16 cellular contexts compared by ENCODE assay signal in genomic region chr2:127149384-127149783, GRCh38. TPM values are rescaled to one million over a fixed set of nuclear protein-coding genes. Genes with fewer than 3 reads are reported as not detected.
DNase-seq lines count a peak whose midpoint lies in the region; ATAC-seq, FAIRE-seq and TF ChIP-seq lines count a peak whose summit lies in the region.
"Had no signal": no experiment of that assay in that cellular context is flagged by ENCODE, and none has a peak within 500 bp of the region (broad histone marks: within the 10 kb centered on the region; RNA-seq: fewer than 3 reads in every experiment).

No MANE protein-coding gene starts in this region.

- H3K4me3 ChIP-seq in bronchial epithelial cell (ENCODE audit: low read depth, low read length) (no peak overlapping the region), small intestine (ENCODE audit: low read depth in 1 of 2, low read length in 2 of 2) (no peak overlapping the region)
- H3K4me3 ChIP-seq: skin epidermis, upper lobe of right lung had no signal

- no peak overlapping the region for H3K27ac Mint-ChIP-seq in immature natural killer cell
- H3K27ac Mint-ChIP-seq: naive thymus-derived CD8-positive, alpha-beta T cell had no signal

- H3K27me3 ChIP-seq in bronchial epithelial cell (ENCODE audit: control insufficient read depth, insufficient read depth, low read length) = no peaks in the 10 kb centered on the region
- H3K27me3 ChIP-seq in small intestine (ENCODE audit: control insufficient read depth in 2 of 2, insufficient read depth in 2 of 2, low read length in 2 of 2) = no peaks in the 10 kb centered on the region
- H3K27me3 ChIP-seq: upper lobe of right lung had no signal

- no peaks in the 10 kb centered on the region for H3K4me1 Mint-ChIP-seq in immature natural killer cell

- H3K9me3 Mint-ChIP-seq in immature natural killer cell = peaks cover 0 to 3% (median 0%) of the 10 kb centered on the region in 6 donors

- ATAC-seq in HG03135 (IDR thresholded peaks at IDR 0.05; ENCODE audit: unreplicated experiment) = no peak
- ATAC-seq: naive thymus-derived CD8-positive, alpha-beta T cell; Right ventricle myocardium inferior; upper lobe of right lung had no signal

- 84 to 91% (median 91%) methylated on average over 4 of the region's 4 CpGs for WGBS in small intestine, 3 donors

- H3K36me3 ChIP-seq in bronchial epithelial cell (ENCODE audit: control insufficient read depth, insufficient read depth, low read length) = no peaks in the 10 kb centered on the region
- no peaks in the 10 kb centered on the region for H3K36me3 ChIP-seq in small intestine (ENCODE audit: control insufficient read depth in 2 of 2, insufficient read depth in 2 of 2, low read length in 2 of 2)
- H3K36me3 ChIP-seq: upper lobe of right lung had no signal

- no peaks in the 10 kb centered on the region for H3K4me1 ChIP-seq in small intestine (ENCODE audit: control insufficient read depth in 2 of 2, insufficient read depth in 1 of 2, low read depth in 1 of 2, low read length in 1 of 2)
- H3K4me1 ChIP-seq: upper lobe of right lung had no signal

- FAIRE-seq in bronchial epithelial cell (lab: Jason Lieb, UNC) (no peak), small intestine (lab: Jason Lieb, UNC) (no peak)

- H3K27ac ChIP-seq in small intestine (ENCODE audit: low read depth in 1 of 2, low read length in 1 of 2) = no peak overlapping the region
- H3K27ac ChIP-seq: C4-2B, upper lobe of right lung had no signal

- no peak overlapping the region for H3K4me3 Mint-ChIP-seq in immature natural killer cell
- H3K4me3 Mint-ChIP-seq: naive thymus-derived CD8-positive, alpha-beta T cell had no signal

- H3K36me3 Mint-ChIP-seq in immature natural killer cell = no peaks in the 10 kb centered on the region

- DNase-seq in AG08395 (ENCODE audit: low spot score) = peak; percentile 74
- peak; percentile 94 for DNase-seq in HS-5 (ENCODE audit: low read depth)
- peak; percentile 88 for DNase-seq in bronchial epithelial cell (ENCODE audit: low read depth)
- DNase-seq in kidney tubule cell (ENCODE audit: low spot score) = peak; percentile 55
- no peak for DNase-seq in immature natural killer cell
- DNase-seq in small intestine = no peak
- DNase-seq in activated gamma-delta T cell treated with Interleukin-2 at 50 U/mL for 16 hours = no peak
- DNase-seq: aorta; naive thymus-derived CD8-positive, alpha-beta T cell; NCI-H1092; NCI-H510A; upper lobe of right lung had no signal

- TF ChIP-seq CTCF in bronchial epithelial cell (IDR thresholded peaks at IDR 0.05; ENCODE audit: insufficient read depth, low read length, severe bottlenecking) = no peak

- H3K27me3 Mint-ChIP-seq in immature natural killer cell (ENCODE audit: low read depth in 3 of 3) = peaks cover 0 to 4% (median 0%) of the 10 kb centered on the region in 3 donors
- H3K27me3 Mint-ChIP-seq: naive thymus-derived CD8-positive, alpha-beta T cell had no signal

- H3K9me3 ChIP-seq in small intestine (ENCODE audit: control insufficient read depth, low read depth) = no peaks in the 10 kb centered on the region
- H3K9me3 ChIP-seq: upper lobe of right lung had no signal

RNA-seq across cellular contexts. Expression of gene BIN1, which starts 42.4 kb away (rescaled TPM):
- 11.8 and 13.8 TPM in 2 replicates for total RNA-seq in bronchial epithelial cell
- polyA plus RNA-seq in immature natural killer cell (100 to 1,000 TPM; 110 to 169 (median 167) TPM), small intestine (10 to 100 TPM in 2 of 3 donors, 1 to 10 TPM in 1; 6.7 to 40.7 (median 16.8) TPM)

Comparison
In these comparisons a context has a peak if more than half of its experiments do, and no peak if none do; other contexts are left out.
1. DNase-seq: peak in AG08395 (single experiment), HS-5 (single experiment), bronchial epithelial cell (single experiment) and kidney tubule cell (single experiment); none in immature natural killer cell (0 of 3), small intestine (single experiment) and activated gamma-delta T cell treated with Interleukin-2 at 50 U/mL for 16 hours (single experiment).